2 cellular contexts compared by ENCODE assay signal in genomic region chr17:41784207-41784744, GRCh38.
A peak's percentile ranks its signal among the peaks of the same experiment; 100 is the strongest.
TF ChIP-seq lines count a peak whose summit lies in the region.

No MANE protein-coding gene starts in this region.

TF ChIP-seq in IMR-90, 13 proteins besides CTCF, POLR2A, EP300 and RAD21:
- TF ChIP-seq RCOR1 (IDR thresholded peaks at IDR 0.05; ENCODE audit: insufficient replicate concordance, low read length) (no peak), MAZ (IDR thresholded peaks at IDR 0.05; ENCODE audit: borderline replicate concordance, low read depth, low read length) (no peak), ELK1 (IDR thresholded peaks at IDR 0.05; ENCODE audit: borderline replicate concordance, low read depth, low read length) (no peak), NFE2L2 (IDR thresholded peaks at IDR 0.05; ENCODE audit: low read depth, low read length) (no peak), CEBPB (IDR thresholded peaks at IDR 0.05; ENCODE audit: low read depth, low read length) (no peak), CHD1 (IDR thresholded peaks at IDR 0.05; ENCODE audit: low read depth, low read length) (no peak), MAFK (IDR thresholded peaks at IDR 0.05; ENCODE audit: low read depth, low read length) (no peak), RFX5 (IDR thresholded peaks at IDR 0.05; ENCODE audit: low read depth, low read length) (no peak), BHLHE40 (IDR thresholded peaks at IDR 0.05; ENCODE audit: low read depth, low read length) (no peak), FOS (IDR thresholded peaks at IDR 0.05; ENCODE audit: low read depth, low read length) (no peak)

TF ChIP-seq in H1, 55 proteins besides CTCF, POLR2A, EP300 and RAD21:
- no peak for TF ChIP-seq TBP (IDR thresholded peaks at IDR 0.05; ENCODE audit: low read depth, low read length)
- TF ChIP-seq SIRT6 (IDR thresholded peaks at IDR 0.05; ENCODE audit: low read length) = no peak
- no peak for TF ChIP-seq ATF3 (IDR thresholded peaks at IDR 0.05; ENCODE audit: insufficient read depth, low read depth, low read length)
- no peak for TF ChIP-seq SP2 (IDR thresholded peaks at IDR 0.05; ENCODE audit: low read length)
- no peak for TF ChIP-seq CHD7 (IDR thresholded peaks at IDR 0.05; ENCODE audit: insufficient replicate concordance, low read length)
- TF ChIP-seq JUND (IDR thresholded peaks at IDR 0.05; ENCODE audit: low read length) = no peak
- TF ChIP-seq, protein P1, sequence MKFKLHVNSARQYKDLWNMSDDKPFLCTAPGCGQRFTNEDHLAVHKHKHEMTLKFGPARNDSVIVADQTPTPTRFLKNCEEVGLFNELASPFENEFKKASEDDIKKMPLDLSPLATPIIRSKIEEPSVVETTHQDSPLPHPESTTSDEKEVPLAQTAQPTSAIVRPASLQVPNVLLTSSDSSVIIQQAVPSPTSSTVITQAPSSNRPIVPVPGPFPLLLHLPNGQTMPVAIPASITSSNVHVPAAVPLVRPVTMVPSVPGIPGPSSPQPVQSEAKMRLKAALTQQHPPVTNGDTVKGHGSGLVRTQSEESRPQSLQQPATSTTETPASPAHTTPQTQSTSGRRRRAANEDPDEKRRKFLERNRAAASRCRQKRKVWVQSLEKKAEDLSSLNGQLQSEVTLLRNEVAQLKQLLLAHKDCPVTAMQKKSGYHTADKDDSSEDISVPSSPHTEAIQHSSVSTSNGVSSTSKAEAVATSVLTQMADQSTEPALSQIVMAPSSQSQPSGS (IDR thresholded peaks at IDR 0.05; ENCODE audit: low read length) = no peak
- TF ChIP-seq SP4 (IDR thresholded peaks at IDR 0.05; ENCODE audit: low read length) = no peak
- TF ChIP-seq BACH1 (IDR thresholded peaks at IDR 0.05; ENCODE audit: low read length) = no peak
- TF ChIP-seq FOSL1 (IDR thresholded peaks at IDR 0.05; ENCODE audit: insufficient read depth, low read depth, low read length) = no peak
- no peak for TF ChIP-seq CBX8 (IDR thresholded peaks at IDR 0.05; ENCODE audit: borderline replicate concordance, low read depth, low read length)
- peak; percentile 64; the same call in 1 of the 2 replicates for TF ChIP-seq POLR2AphosphoS5 (IDR thresholded peaks at IDR 0.05; ENCODE audit: low read depth, low read length)
- no peak for TF ChIP-seq KDM4A (IDR thresholded peaks at IDR 0.05; ENCODE audit: low read depth, low read length, severe bottlenecking)
- no peak for TF ChIP-seq POU5F1 (IDR thresholded peaks at IDR 0.05; ENCODE audit: low read depth, low read length)
- no peak for TF ChIP-seq NRF1 (IDR thresholded peaks at IDR 0.05; ENCODE audit: low read depth, low read length)
- TF ChIP-seq ASH2L (IDR thresholded peaks at IDR 0.05; ENCODE audit: low read length) = peak; percentile 61
- TF ChIP-seq E2F6 (IDR thresholded peaks at IDR 0.05) = no peak
- TF ChIP-seq, protein P2, sequence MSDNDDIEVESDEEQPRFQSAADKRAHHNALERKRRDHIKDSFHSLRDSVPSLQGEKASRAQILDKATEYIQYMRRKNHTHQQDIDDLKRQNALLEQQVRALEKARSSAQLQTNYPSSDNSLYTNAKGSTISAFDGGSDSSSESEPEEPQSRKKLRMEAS (IDR thresholded peaks at IDR 0.05) = no peak
- no peak for TF ChIP-seq SRF (IDR thresholded peaks at IDR 0.05; ENCODE audit: low read depth, low read length)
- peak; percentile 87; the same call in 1 of the 2 replicates for TF ChIP-seq EGR1 (IDR thresholded peaks at IDR 0.05; ENCODE audit: borderline replicate concordance, low read depth, low read length)
- TF ChIP-seq RNF2 (IDR thresholded peaks at IDR 0.05; ENCODE audit: borderline replicate concordance, low read depth, low read length, missing control alignments, poor library complexity, severe bottlenecking) = no peak
- no peak for TF ChIP-seq SIX5 (IDR thresholded peaks at IDR 0.05; ENCODE audit: low read depth, low read length)
- no peak for TF ChIP-seq CREB1 (IDR thresholded peaks at IDR 0.05)
